9 cellular contexts compared by ENCODE assay signal in the genomic region with DNA sequence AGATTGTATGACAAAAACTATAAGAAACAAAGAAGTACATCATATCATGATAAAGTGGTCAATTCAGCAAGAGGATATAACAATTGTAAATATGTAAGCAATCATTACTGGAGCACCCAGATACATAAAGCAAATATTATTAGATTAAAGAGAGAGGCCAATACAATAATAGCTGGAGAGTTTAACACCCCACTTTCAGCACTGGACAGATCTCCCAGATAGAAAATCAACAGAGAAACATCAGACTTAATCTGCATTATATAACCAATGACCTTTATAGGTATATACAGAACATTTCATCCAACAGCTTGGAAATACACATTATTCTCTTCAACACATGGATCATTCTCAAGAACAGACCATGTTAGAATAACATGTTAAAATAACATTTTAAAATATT.
"Had no signal": no experiment of that assay in that cellular context is flagged by ENCODE, and none has a peak within 500 bp of the region (broad histone marks: within the 10 kb centered on the region; RNA-seq: fewer than 3 reads in every experiment).

No MANE protein-coding gene starts in this region.

- FAIRE-seq: H1, H54, HTR-8/SVneo, K562 had no signal

- H3K4me3 ChIP-seq: GM23248, K562 had no signal

- H2AFZ ChIP-seq: GM23248 had no signal

- H3K36me3 Mint-ChIP-seq: IgD-negative memory B cell had no signal

- H3K4me1 Mint-ChIP-seq: H9, IgD-negative memory B cell had no signal

- H3K4me3 Mint-ChIP-seq: H9 had no signal

- H3K9ac ChIP-seq: GM23248 had no signal

- ATAC-seq: K562 had no signal

- H3K27ac Mint-ChIP-seq: H9, IgD-negative memory B cell had no signal

- H3K27me3 Mint-ChIP-seq: IgD-negative memory B cell had no signal

- H3K27ac ChIP-seq: GM23248 had no signal

- DNase-seq: GM23248, H9, HCEC 1CT, KG1 had no signal
